18 cellular contexts compared by ENCODE assay signal in genomic region chr4:101600287-101600686, GRCh38.
"Had no signal": no experiment of that assay in that cellular context is flagged by ENCODE, and none has a peak within 500 bp of the region (broad histone marks: within the 10 kb centered on the region; RNA-seq: fewer than 3 reads in every experiment).

No MANE protein-coding gene starts in this region.

- H3K4me3 ChIP-seq: psoas muscle, sigmoid colon, tibial artery, vagina had no signal

- H3K4me1 Mint-ChIP-seq: mesothelial cell of epicardium, nephron progenitor cell had no signal

- H3K27me3 ChIP-seq: sigmoid colon, tibial artery, vagina had no signal

- H3K4me1 ChIP-seq: psoas muscle, sigmoid colon, tibial artery, vagina had no signal

- H3K9me3 Mint-ChIP-seq: activated CD4-positive, alpha-beta T cell treated with anti-CD3 and anti-CD28 coated beads, Interleukin-2, amount 10 ng/mL, durations not matched to agents 24 days and 14 days; activated naive CD4-positive, alpha-beta T cell treated with anti-CD3 and anti-CD28 coated beads, Interleukin-2, amount 50 U/mL, for 72 hours; dendritic cell treated with granulocyte-macrophage colony-stimulating factor and Interleukin-4, amounts not matched to agents 40 ng/mL and 50 ng/mL, for 4 days; mesothelial cell of epicardium had no signal

- H3K4me3 Mint-ChIP-seq: activated CD4-positive, alpha-beta T cell treated with anti-CD3 and anti-CD28 coated beads, Interleukin-2, amount 10 ng/mL, durations not matched to agents 24 days and 14 days; activated CD8-positive, alpha-beta T cell treated with anti-CD3 and anti-CD28 coated beads, Interleukin-2, amount 10 ng/mL, durations not matched to agents 7 days and 5 days; dendritic cell treated with granulocyte-macrophage colony-stimulating factor and Interleukin-4, amounts not matched to agents 40 ng/mL and 50 ng/mL, for 4 days; mesothelial cell of epicardium; nephron progenitor cell; stimulated activated naive B cell treated with anti-CD40 and anti-IgM and Interleukin-4, amounts not matched to agents 10 μg/mL and 1 μg/mL and 100 μg/mL, for 72 hours had no signal

- DNase-seq: activated CD4-positive, alpha-beta T cell treated with anti-CD3 and anti-CD28 coated beads, Interleukin-2, amount 10 ng/mL, durations not matched to agents 24 days and 14 days; activated CD4-positive, CD25-positive, alpha-beta regulatory T cell; activated CD8-positive, alpha-beta memory T cell treated with anti-CD3 and anti-CD28 coated beads, Interleukin-2, amount 50 U/mL, for 4 hours; activated CD8-positive, alpha-beta T cell treated with anti-CD3 and anti-CD28 coated beads, Interleukin-2, amount 10 ng/mL, durations not matched to agents 7 days and 5 days; activated gamma-delta T cell; activated T-cell treated with anti-CD3 and anti-CD28 coated beads, Interleukin-2, amount 50 U/mL, for 48 hours; anterior cingulate cortex; effector memory CD4-positive, alpha-beta T cell; glutamatergic neuron; nephron progenitor cell; psoas muscle; sigmoid colon; stimulated activated naive B cell treated with anti-CD40 and anti-IgM and Interleukin-4, amounts not matched to agents 10 μg/mL and 1 μg/mL and 100 μg/mL, for 72 hours; tibial artery had no signal

- H3K36me3 ChIP-seq: sigmoid colon, tibial artery, vagina had no signal

- H3K27ac Mint-ChIP-seq: activated CD4-positive, alpha-beta T cell treated with anti-CD3 and anti-CD28 coated beads, Interleukin-2, amount 10 ng/mL, durations not matched to agents 24 days and 14 days; activated CD8-positive, alpha-beta T cell treated with anti-CD3 and anti-CD28 coated beads, Interleukin-2, amount 10 ng/mL, durations not matched to agents 7 days and 5 days; activated naive CD4-positive, alpha-beta T cell treated with anti-CD3 and anti-CD28 coated beads, Interleukin-2, amount 50 U/mL, for 72 hours; dendritic cell treated with granulocyte-macrophage colony-stimulating factor and Interleukin-4, amounts not matched to agents 40 ng/mL and 50 ng/mL, for 4 days; mesothelial cell of epicardium; nephron progenitor cell; stimulated activated naive B cell treated with anti-CD40 and anti-IgM and Interleukin-4, amounts not matched to agents 10 μg/mL and 1 μg/mL and 100 μg/mL, for 72 hours had no signal

- H3K27ac ChIP-seq: psoas muscle, sigmoid colon, tibial artery, vagina had no signal

- H3K9me3 ChIP-seq: psoas muscle, tibial artery, vagina had no signal

- ATAC-seq: activated CD8-positive, alpha-beta T cell treated with anti-CD3 and anti-CD28 coated beads, Interleukin-2, amount 10 ng/mL, durations not matched to agents 7 days and 5 days; psoas muscle; stimulated activated naive B cell treated with anti-CD40 and anti-IgM and Interleukin-4, amounts not matched to agents 10 μg/mL and 1 μg/mL and 100 μg/mL, for 72 hours had no signal

- H3K36me3 Mint-ChIP-seq: activated naive CD4-positive, alpha-beta T cell treated with anti-CD3 and anti-CD28 coated beads, Interleukin-2, amount 50 U/mL, for 72 hours; mesothelial cell of epicardium; stimulated activated naive B cell treated with anti-CD40 and anti-IgM and Interleukin-4, amounts not matched to agents 10 μg/mL and 1 μg/mL and 100 μg/mL, for 72 hours had no signal

- H3K27me3 Mint-ChIP-seq: dendritic cell treated with granulocyte-macrophage colony-stimulating factor and Interleukin-4, amounts not matched to agents 40 ng/mL and 50 ng/mL, for 4 days; stimulated activated naive B cell treated with anti-CD40 and anti-IgM and Interleukin-4, amounts not matched to agents 10 μg/mL and 1 μg/mL and 100 μg/mL, for 72 hours had no signal
